In the genomic region with DNA sequence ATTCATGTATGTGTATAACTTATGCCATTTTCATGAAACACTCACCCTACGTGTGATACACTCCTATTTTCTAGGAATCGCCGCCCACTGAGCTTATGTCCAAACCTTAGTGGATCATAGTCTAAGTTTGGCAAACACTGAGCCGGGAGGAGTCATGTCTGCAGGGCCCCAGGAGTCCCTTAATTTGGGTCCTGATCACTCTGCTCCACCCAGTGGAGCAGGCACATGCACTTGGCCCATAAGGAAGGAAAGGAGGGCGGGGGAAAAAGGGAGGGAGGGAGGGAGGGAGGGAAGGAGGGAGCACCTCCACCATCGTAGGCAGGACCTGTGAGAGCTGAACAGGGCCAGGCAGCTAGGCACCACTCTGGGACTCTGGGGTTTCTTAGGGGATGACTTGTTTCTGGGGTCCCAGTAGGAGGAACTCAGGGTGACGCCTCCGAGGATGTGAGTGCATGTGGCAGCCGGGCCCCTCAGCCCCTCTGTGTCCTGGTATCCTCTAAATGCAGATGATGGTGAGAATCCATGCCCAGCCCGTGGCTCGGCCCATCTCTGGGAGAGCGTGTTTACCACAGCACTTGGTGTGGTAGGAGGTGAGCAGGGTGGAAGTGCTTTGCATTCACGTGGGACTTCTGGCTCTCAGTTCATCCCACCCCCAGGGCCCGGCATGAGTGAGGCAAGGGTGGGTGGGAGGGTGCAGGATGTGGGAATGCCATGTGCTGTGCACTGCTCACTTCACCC, we compare ENCODE assay signal across 8 cellular contexts.
DNase-seq lines count a peak whose midpoint lies in the region; FAIRE-seq and TF ChIP-seq lines count a peak whose summit lies in the region.

No MANE protein-coding gene starts in this region.

- intact Hi-C loops in endothelial cell of umbilical vein (cut with micrococcal nuclease) = loop anchor here (1.0 to 2.0 kb wide), 6 partner anchors 13 to 221 kb away; a partner anchor contains a TSS

- no peaks in the 10 kb centered on the region for H3K27me3 ChIP-seq in endothelial cell of umbilical vein (ENCODE audit: control insufficient read depth in 2 of 2, insufficient read depth in 2 of 2, low read length in 2 of 2)
- H3K27me3 ChIP-seq in skeletal muscle satellite cell (ENCODE audit: control insufficient read depth, insufficient read depth, low read length) = peaks cover 8% of the 10 kb centered on the region

- H3K9ac ChIP-seq in endothelial cell of umbilical vein (replicated peaks; ENCODE audit: extremely low read depth, insufficient read depth, low read length) (peak overlapping the region; percentile 80), skeletal muscle satellite cell (ENCODE audit: low read depth, low read length) (no peak overlapping the region)

- BruUV-seq in endothelial cell of umbilical vein (replicated peaks; lab: Mats Ljungman, UMichigan) = no TSS peak

- H3K4me1 ChIP-seq in endothelial cell of umbilical vein (ENCODE audit: control insufficient read depth, extremely low read depth, insufficient read depth, low read length) (peaks cover 24% of the 10 kb centered on the region), skeletal muscle satellite cell (ENCODE audit: control insufficient read depth, insufficient read depth, low read length) (peaks cover 19% of the 10 kb centered on the region)

- H3K36me3 ChIP-seq in endothelial cell of umbilical vein (ENCODE audit: control insufficient read depth in 2 of 2, extremely low read depth in 1 of 2, insufficient read depth in 2 of 2, low read length in 2 of 2) (no peaks in the 10 kb centered on the region), skeletal muscle satellite cell (ENCODE audit: insufficient read depth, low read length) (no peaks in the 10 kb centered on the region)

- no peaks in the 10 kb centered on the region for H3K79me2 ChIP-seq in endothelial cell of umbilical vein (ENCODE audit: control insufficient read depth, insufficient read depth, low read length)

- peak overlapping the region; percentile 75 for H3K4me2 ChIP-seq in endothelial cell of umbilical vein (ENCODE audit: insufficient read depth, low read length)
- H3K4me2 ChIP-seq in skeletal muscle satellite cell (ENCODE audit: low read length) = peak overlapping the region; percentile 55

- no peak for TF ChIP-seq CTCF in endothelial cell of umbilical vein (IDR thresholded peaks at IDR 0.05; ENCODE audit: extremely low read depth in 1 of 2, insufficient read depth in 1 of 2, low read depth in 1 of 2, low read length in 2 of 2)

- DNase-seq in GM03348 (ENCODE audit: low spot score) (peak; percentile 39), RPMI7951 (ENCODE audit: low read depth) (peak; percentile 53), endothelial cell of umbilical vein (ENCODE audit: low read depth, low spot score) (no peak), midbrain (lab: John Stamatoyannopoulos, UW) (no peak), SW480 (ENCODE audit: low spot score) (no peak), globus pallidus (ENCODE audit: low spot score) (no peak)
- no peak for DNase-seq in central memory CD4-positive, alpha-beta T cell

- H3K9me3 ChIP-seq in endothelial cell of umbilical vein (replicated peaks; ENCODE audit: control insufficient read depth, insufficient read depth, low read length) (no peaks in the 10 kb centered on the region), skeletal muscle satellite cell (replicated peaks; ENCODE audit: low read length) (no peaks in the 10 kb centered on the region)

- H4K20me1 ChIP-seq in endothelial cell of umbilical vein (replicated peaks; ENCODE audit: control insufficient read depth, extremely low read depth, insufficient read depth, low read length) = no peaks in the 10 kb centered on the region

- no peaks in the 10 kb centered on the region for H3K9me1 ChIP-seq in endothelial cell of umbilical vein (replicated peaks; ENCODE audit: control insufficient read depth, extremely low read depth, insufficient read depth, low read length)

- no peak for TF ChIP-seq POLR2A in endothelial cell of umbilical vein (IDR thresholded peaks at IDR 0.05; ENCODE audit: low read depth, low read length)

- POLR2A ChIA-PET in endothelial cell of umbilical vein (lab: Charles Lee) = no interaction called here

- H2AFZ ChIP-seq in endothelial cell of umbilical vein (ENCODE audit: low read depth, low read length) = peak overlapping the region; percentile 83

- H3K27ac ChIP-seq in endothelial cell of umbilical vein (ENCODE audit: insufficient read depth, low read depth, low read length) = peak overlapping the region; percentile 98

- CTCF ChIA-PET in endothelial cell of umbilical vein (lab: Charles Lee) = interaction anchor here (1.0 to 8.4 kb wide), 12 partner anchors 12 to 222 kb away, joined by 3 to 107 read pairs (median 12); a partner anchor contains a TSS

- dilution Hi-C loops in endothelial cell of umbilical vein (cut with MboI; ENCODE audit: extremely low pct_ligation_motif_present, low sequenced_read_pairs) = no loop called here

- FAIRE-seq in endothelial cell of umbilical vein (lab: Jason Lieb, UNC) = no peak

- no peak overlapping the region for H3K4me3 ChIP-seq in endothelial cell of umbilical vein (replicated peaks in 1 of 3; ENCODE audit: insufficient read depth in 1 of 3, low read depth in 1 of 3, low read length in 3 of 3)
- no peak overlapping the region for H3K4me3 ChIP-seq in skeletal muscle satellite cell (ENCODE audit: low read length)

TF ChIP-seq in endothelial cell of umbilical vein, 7 proteins besides CTCF, POLR2A, EP300 and RAD21:
- TF ChIP-seq GATA2 (IDR thresholded peaks at IDR 0.05; ENCODE audit: insufficient read depth, insufficient read length, low read depth, low read length) (no peak), EZH2 (IDR thresholded peaks at IDR 0.05; ENCODE audit: borderline replicate concordance, low read depth, low read length, severe bottlenecking) (no peak), FOS (IDR thresholded peaks at IDR 0.05; ENCODE audit: borderline replicate concordance, insufficient read depth, low read length) (no peak), MYC (IDR thresholded peaks at IDR 0.05; ENCODE audit: low read depth, low read length) (no peak), POLR2AphosphoS5 (IDR thresholded peaks at IDR 0.05; ENCODE audit: insufficient read depth, low read depth, low read length) (no peak)
- TF ChIP-seq, protein P1, sequence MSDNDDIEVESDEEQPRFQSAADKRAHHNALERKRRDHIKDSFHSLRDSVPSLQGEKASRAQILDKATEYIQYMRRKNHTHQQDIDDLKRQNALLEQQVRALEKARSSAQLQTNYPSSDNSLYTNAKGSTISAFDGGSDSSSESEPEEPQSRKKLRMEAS (IDR thresholded peaks at IDR 0.05; ENCODE audit: insufficient read depth, insufficient read length) = no peak

Comparison
In these comparisons a context has a peak if more than half of its experiments do, and no peak if none do; other contexts are left out.
1. DNase-seq: peak in GM03348 (single experiment) and RPMI7951 (single experiment); none in endothelial cell of umbilical vein (single experiment), midbrain (single experiment), SW480 (single experiment), globus pallidus (single experiment) and central memory CD4-positive, alpha-beta T cell (single experiment).